ENCODE assay signal across 16 cellular contexts in genomic region chr5:93511445-93511844, GRCh38.
DNase-seq lines count a peak whose midpoint lies in the region; ATAC-seq and TF ChIP-seq lines count a peak whose summit lies in the region.
"Had no signal": no experiment of that assay in that cellular context is flagged by ENCODE, and none has a peak within 500 bp of the region (broad histone marks: within the 10 kb centered on the region; RNA-seq: fewer than 3 reads in every experiment).

No MANE protein-coding gene starts in this region.

- H2BK15ac ChIP-seq in IMR-90 (ENCODE audit: low read depth, low read length), result no peak overlapping the region; the same call in 2 of the 3 replicates

- no peak overlapping the region for H3K23ac ChIP-seq in IMR-90 (ENCODE audit: low read depth, low read length)

- intact Hi-C loops in IMR-90 (cut with micrococcal nuclease), result no loop called here
- intact Hi-C loops in CD14-positive monocyte (cut with micrococcal nuclease), result no loop called here

- in situ Hi-C loops in G401 (cut with HindIII; ENCODE audit: low sequenced_read_pairs), result no loop called here
- in situ Hi-C loops in IMR-90 (cut with MboI; ENCODE audit: low sequenced_read_pairs), result no loop called here

- H2BK5ac ChIP-seq in IMR-90 (ENCODE audit: low read depth, low read length, poor library complexity, severe bottlenecking), result no peak overlapping the region

- no peaks in the 10 kb centered on the region for H3K36me3 ChIP-seq in IMR-90 (ENCODE audit: control insufficient read depth, insufficient read depth, low read length)
- H3K36me3 ChIP-seq: BLaER1 treated with 17β-estradiol and CSF1 and Interleukin-3, amounts not matched to agents 10 nM and 100 nM had no signal

- dilution Hi-C loops in IMR-90 (cut with HindIII; ENCODE audit: low sequenced_read_pairs, unreplicated experiment), result no loop called here

- H3K9me3 ChIP-seq in IMR-90 (ENCODE audit: control insufficient read depth, insufficient read depth, low read length), result no peaks in the 10 kb centered on the region
- H3K9me3 ChIP-seq: SK-N-SH had no signal

- no peaks in the 10 kb centered on the region; the same call in 1 of the 2 replicates for H3K4me1 ChIP-seq in IMR-90 (ENCODE audit: control insufficient read depth, insufficient read depth, low read length)
- H3K4me1 ChIP-seq: BLaER1 treated with 17β-estradiol and CSF1 and Interleukin-3, amounts not matched to agents 10 nM and 100 nM had no signal

- H3K4me2 ChIP-seq in IMR-90 (ENCODE audit: low read depth, low read length), result no peak overlapping the region
- H3K4me2 ChIP-seq: BLaER1 treated with 17β-estradiol and CSF1 and Interleukin-3, amounts not matched to agents 10 nM and 100 nM; SK-N-SH had no signal

- H4K20me1 ChIP-seq in IMR-90 (ENCODE audit: insufficient read depth, low read length), result no peaks in the 10 kb centered on the region
- H4K20me1 ChIP-seq: BLaER1 treated with 17β-estradiol and CSF1 and Interleukin-3, amounts not matched to agents 10 nM and 100 nM had no signal

- no peaks in the 10 kb centered on the region for H3K4me1 Mint-ChIP-seq in nephron progenitor cell
- H3K4me1 Mint-ChIP-seq in CD14-positive monocyte, result no peaks in the 10 kb centered on the region

- TF ChIP-seq CTCF in IMR-90 (conservative IDR thresholded peaks at IDR 0.05; ENCODE audit: low read depth, low read length) (no peak), nephron progenitor cell (IDR thresholded peaks at IDR 0.05) (no peak), CD14-positive monocyte (IDR thresholded peaks at IDR 0.05) (no peak)

- no peak overlapping the region for H3K27ac ChIP-seq in IMR-90 (ENCODE audit: insufficient read depth, low read length)
- H3K27ac ChIP-seq: BLaER1 treated with 17β-estradiol and CSF1 and Interleukin-3, amounts not matched to agents 10 nM and 100 nM had no signal

- H3K9me3 Mint-ChIP-seq in nephron progenitor cell, result peaks cover 8% of the 10 kb centered on the region
- peaks cover 0 to 2% (median 0%) of the 10 kb centered on the region in 7 donors for H3K9me3 Mint-ChIP-seq in CD14-positive monocyte

- no peak overlapping the region for H3K18ac ChIP-seq in IMR-90 (ENCODE audit: low read depth, low read length)

- no peak overlapping the region for H3K56ac ChIP-seq in IMR-90 (ENCODE audit: extremely low read depth, insufficient read depth, low read length)

- peaks cover 4% of the 10 kb centered on the region for H3K27me3 Mint-ChIP-seq in nephron progenitor cell (ENCODE audit: low read depth, poor library complexity)
- peaks cover 0 to 1% (median 0%) of the 10 kb centered on the region in 3 donors for H3K27me3 Mint-ChIP-seq in CD14-positive monocyte (ENCODE audit: low read depth in 3 of 3)

- peak; percentile 17 for DNase-seq in G401 (ENCODE audit: low spot score)
- no peak for DNase-seq in IMR-90
- DNase-seq in cerebellar cortex (ENCODE audit: low spot score), result peak; percentile 15
- DNase-seq in nephron progenitor cell, result no peak
- no peak for DNase-seq in H4 (ENCODE audit: low spot score)
- no peak for DNase-seq in NCI-H2107 (lab: John Stamatoyannopoulos, UW)
- DNase-seq in CD14-positive monocyte (ENCODE audit: low spot score), result no peak
- DNase-seq: DND-41, NCI-H1417 treated with DMSO at 0.1 percent for 48 hours, NCI-H2029 treated with DMSO at 0.1 percent for 48 hours, NCI-H748 treated with DMSO at 0.1 percent for 48 hours, PC-3, RPMI8226, SHP77 treated with DMSO at 0.1 percent for 48 hours, SK-N-SH had no signal

- POLR2A ChIA-PET in IMR-90 (lab: Charles Lee; ENCODE audit: unreplicated experiment), result no interaction called here

- BruUV-seq in IMR-90 (replicated peaks; lab: Mats Ljungman, UMichigan), result no TSS peak

- TF ChIP-seq RAD21 in IMR-90 (IDR thresholded peaks at IDR 0.05; ENCODE audit: low read length), result no peak

- H3K27me3 ChIP-seq in IMR-90 (ENCODE audit: control insufficient read depth, insufficient read depth, low read length), result no peaks in the 10 kb centered on the region
- H3K27me3 ChIP-seq: BLaER1 treated with 17β-estradiol and CSF1 and Interleukin-3, amounts not matched to agents 10 nM and 100 nM had no signal

- H3K9ac ChIP-seq in IMR-90 (ENCODE audit: low read depth, low read length), result no peak overlapping the region
- H3K9ac ChIP-seq: BLaER1 treated with 17β-estradiol and CSF1 and Interleukin-3, amounts not matched to agents 10 nM and 100 nM; SK-N-SH had no signal

- no peak overlapping the region for H2AFZ ChIP-seq in IMR-90 (replicated peaks; ENCODE audit: low read length, poor library complexity)

- H3K36me3 Mint-ChIP-seq in nephron progenitor cell (ENCODE audit: low read depth) (peaks cover 35% of the 10 kb centered on the region), CD14-positive monocyte (no peaks in the 10 kb centered on the region)

- CTCF ChIA-PET in IMR-90 (lab: Yijun Ruan, JAX), result interaction anchor here (0.5 kb wide), 1 partner anchor 74 kb away, joined by 4 read pairs; no protein-coding TSS in a partner anchor

- no peak overlapping the region; a peak in 1 of 4 replicates for H4K8ac ChIP-seq in IMR-90 (ENCODE audit: low read depth in 2 of 2, low read length in 2 of 2)

- H3K4me3 ChIP-seq in IMR-90 (ENCODE audit: insufficient read depth, low read depth, low read length), result no peak overlapping the region
- H3K4me3 ChIP-seq: BLaER1 treated with 17β-estradiol and CSF1 and Interleukin-3, amounts not matched to agents 10 nM and 100 nM had no signal

- no peak overlapping the region for H2BK120ac ChIP-seq in IMR-90 (ENCODE audit: low read depth, low read length)

- H2BK20ac ChIP-seq in IMR-90 (ENCODE audit: low read depth, low read length), result no peak overlapping the region

- H3K4me3 Mint-ChIP-seq in nephron progenitor cell, result no peak overlapping the region
- H3K4me3 Mint-ChIP-seq in CD14-positive monocyte, result no peak overlapping the region

- WGBS in IMR-90 (ENCODE audit: extremely low coverage in 2 of 2, insufficient read length in 1 of 2), 2 experiments, result 100% methylated on average over 1 of the region's 2 CpGs; no CpG with 5 or more reads in 1 of the 2 experiments

- H4K5ac ChIP-seq in IMR-90 (ENCODE audit: low read depth, low read length), result no peak overlapping the region

- no peak for ATAC-seq in IMR-90 (ENCODE audit: low read depth)
- ATAC-seq: PC-3 had no signal

- peak overlapping the region; percentile 8 for H3K27ac Mint-ChIP-seq in nephron progenitor cell
- H3K27ac Mint-ChIP-seq in CD14-positive monocyte, result no peak overlapping the region

- no peak overlapping the region for H4K91ac ChIP-seq in IMR-90 (ENCODE audit: insufficient read depth, low read depth, low read length)

- H3K4ac ChIP-seq in IMR-90 (ENCODE audit: low read depth, low read length), result no peak overlapping the region

- no peak overlapping the region for H2AK9ac ChIP-seq in IMR-90 (replicated peaks; ENCODE audit: low read depth, low read length, poor library complexity)

- TF ChIP-seq POLR2A in IMR-90 (IDR thresholded peaks at IDR 0.05; ENCODE audit: low read depth, low read length), result no peak

- peaks cover 6 to 18% of the 10 kb centered on the region in 2 experiments for H3K79me1 ChIP-seq in IMR-90 (ENCODE audit: low read depth in 1 of 2, low read length in 2 of 2)

- H2AK5ac ChIP-seq in IMR-90 (ENCODE audit: low read depth, low read length), result peak overlapping the region; percentile 5; the same call in 1 of the 2 replicates

- H3K9me1 ChIP-seq in IMR-90 (ENCODE audit: insufficient read depth, low read length), result no peaks in the 10 kb centered on the region; the same call in 1 of the 2 replicates

- no peak overlapping the region for H3K14ac ChIP-seq in IMR-90 (replicated peaks; ENCODE audit: low read depth, low read length)

TF ChIP-seq in IMR-90, 13 proteins besides CTCF, POLR2A, EP300 and RAD21:
- TF ChIP-seq NFE2L2 (IDR thresholded peaks at IDR 0.05; ENCODE audit: low read depth, low read length) (no peak), SMC3 (IDR thresholded peaks at IDR 0.05; ENCODE audit: low read depth, low read length) (no peak), RFX5 (IDR thresholded peaks at IDR 0.05; ENCODE audit: low read depth, low read length) (no peak), MAFK (IDR thresholded peaks at IDR 0.05; ENCODE audit: low read depth, low read length) (no peak), RCOR1 (IDR thresholded peaks at IDR 0.05; ENCODE audit: insufficient replicate concordance, low read length) (no peak)

Comparison
In these comparisons a context has a peak if more than half of its experiments do, and no peak if none do; other contexts are left out.
1. DNase-seq: peak in G401 (single experiment) and cerebellar cortex (single experiment); none in IMR-90 (single experiment), nephron progenitor cell (single experiment), H4 (single experiment), NCI-H2107 (single experiment) and CD14-positive monocyte (single experiment).